1 cellular context compared by ENCODE assay signal in the genomic region with DNA sequence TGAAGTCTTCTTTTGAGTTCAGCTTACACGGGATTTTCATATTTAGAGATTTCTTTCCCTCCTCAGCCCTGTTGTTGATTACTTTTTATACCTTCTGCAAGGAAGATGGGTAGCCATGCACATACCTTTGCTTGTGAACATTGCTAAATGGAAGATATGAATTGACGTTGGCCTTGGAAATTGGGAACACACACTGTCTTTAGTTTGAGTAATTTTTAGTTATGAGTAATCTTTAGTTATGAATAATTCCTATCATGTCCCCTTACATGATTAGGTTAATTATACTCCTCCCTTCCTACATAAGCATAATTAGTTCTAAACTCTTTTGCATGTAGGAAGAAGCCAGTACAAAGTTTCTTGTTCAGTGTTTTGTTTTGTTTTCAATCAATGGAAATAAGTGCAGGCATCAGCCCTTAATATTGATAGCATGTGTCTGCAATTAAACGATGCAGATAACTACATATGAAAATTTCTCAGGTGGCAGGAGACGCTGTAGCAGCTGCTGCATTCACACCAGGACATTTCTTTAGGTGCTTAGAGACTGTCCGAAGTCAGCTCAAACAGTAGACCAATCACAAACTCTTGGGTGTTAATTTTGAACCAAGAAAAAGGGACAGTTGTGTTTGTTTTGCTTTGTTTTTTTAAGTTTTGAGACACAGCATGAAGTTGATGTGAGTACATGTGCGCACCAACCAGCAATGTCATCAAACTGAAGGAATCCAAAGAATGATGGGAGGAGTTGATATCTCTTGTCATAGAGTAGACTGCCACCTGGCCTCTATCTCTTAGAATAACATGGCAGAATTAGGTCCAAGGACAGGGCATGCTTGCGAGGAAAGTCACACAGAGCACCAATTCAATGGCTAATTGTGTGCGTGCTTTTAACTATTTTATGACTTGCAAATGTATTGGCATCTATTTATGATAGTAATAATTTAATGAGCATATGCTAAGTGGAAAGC.
TF ChIP-seq lines count a peak whose summit lies in the region.

No MANE protein-coding gene starts in this region.

TF ChIP-seq in SK-N-SH, 30 proteins besides CTCF, POLR2A, EP300 and RAD21 (continued from another document):
- TF ChIP-seq CHD2 (IDR thresholded peaks at IDR 0.05; ENCODE audit: low read length, partially characterized antibody): no peak
- TF ChIP-seq TEAD4 (IDR thresholded peaks at IDR 0.05; ENCODE audit: borderline replicate concordance, insufficient read depth): no peak
